ENCODE assay signal across 24 cellular contexts in the genomic region with DNA sequence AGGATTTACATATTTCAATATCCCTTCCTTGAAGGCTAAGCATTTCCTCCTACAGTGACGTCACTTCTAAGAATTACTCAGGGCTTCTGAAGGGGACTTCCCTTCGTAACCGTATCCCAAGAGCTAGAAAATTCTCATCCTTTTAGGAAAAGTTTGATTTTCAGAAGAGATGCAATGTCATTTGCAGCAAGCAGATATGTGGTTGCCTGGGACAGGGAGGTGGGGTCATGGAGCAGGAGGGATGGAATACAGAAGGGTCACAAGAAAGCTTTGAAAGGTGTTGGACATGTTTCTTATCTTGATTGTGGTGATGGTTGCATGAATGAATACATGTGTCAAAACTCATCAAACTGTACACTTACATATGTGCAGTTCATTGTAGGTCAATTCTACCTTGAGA.
DNase-seq lines count a peak whose midpoint lies in the region; ATAC-seq and TF ChIP-seq lines count a peak whose summit lies in the region.
"Had no signal": no experiment of that assay in that cellular context is flagged by ENCODE, and none has a peak within 500 bp of the region (broad histone marks: within the 10 kb centered on the region; RNA-seq: fewer than 3 reads in every experiment).

No MANE protein-coding gene starts in this region.

- H3K27me3 Mint-ChIP-seq in Calu3 (ENCODE audit: unreplicated experiment) = no peaks in the 10 kb centered on the region
- H3K27me3 Mint-ChIP-seq in activated T-cell treated with anti-CD3 and anti-CD28 coated beads, Interleukin-2, amount 50 U/mL, for 72 hours (ENCODE audit: low read depth) = peaks cover 25% of the 10 kb centered on the region
- H3K27me3 Mint-ChIP-seq: progenitor cell of endocrine pancreas had no signal

- intact Hi-C loops in Calu3 (cut with micrococcal nuclease; ENCODE audit: unreplicated experiment) (no loop called here), posterior vena cava (cut with DNase I) (no loop called here)

- no peaks in the 10 kb centered on the region for H3K9me3 ChIP-seq in Peyer's patch
- H3K9me3 ChIP-seq: upper lobe of left lung had no signal

- no peaks in the 10 kb centered on the region for H3K27me3 ChIP-seq in Peyer's patch
- H3K27me3 ChIP-seq: cardiac muscle cell, neural progenitor cell, upper lobe of left lung had no signal

- no peaks in the 10 kb centered on the region for H3K9me3 Mint-ChIP-seq in Calu3 (ENCODE audit: low read depth, unreplicated experiment)
- peaks cover 0 to under 1% of the 10 kb centered on the region in 2 donors for H3K9me3 Mint-ChIP-seq in activated T-cell treated with anti-CD3 and anti-CD28 coated beads, Interleukin-2, amount 50 U/mL, for 72 hours

- CTCF ChIA-PET in Calu3 (lab: Charles Lee) = interaction anchor here (0.6 to 0.8 kb wide), 3 partner anchors 8 to 147 kb away, joined by 3 read pairs; no protein-coding TSS in a partner anchor

- TF ChIP-seq CTCF in Calu3 (IDR thresholded peaks at IDR 0.05; ENCODE audit: unreplicated experiment) (no peak), fibroblast of the aortic adventitia (IDR thresholded peaks at IDR 0.05; ENCODE audit: insufficient read depth, low read length) (no peak), Peyer's patch (IDR thresholded peaks at IDR 0.05) (no peak)

- no peak overlapping the region for H3K27ac ChIP-seq in Peyer's patch
- H3K27ac ChIP-seq: C4-2B, cardiac muscle cell, KMS-11, neural progenitor cell, upper lobe of left lung had no signal

- H3K4me3 Mint-ChIP-seq in Calu3 (ENCODE audit: low read depth, unreplicated experiment) = no peak overlapping the region
- peak overlapping the region; percentile 43 to 55 for H3K4me3 Mint-ChIP-seq in activated T-cell treated with anti-CD3 and anti-CD28 coated beads, Interleukin-2, amount 50 U/mL, for 72 hours
- H3K4me3 Mint-ChIP-seq: neural progenitor cell had no signal

- no TSS peak for BruUV-seq in Calu3 (replicated peaks; lab: Mats Ljungman, UMichigan)

- H3K36me3 ChIP-seq in Peyer's patch = no peaks in the 10 kb centered on the region
- H3K36me3 ChIP-seq: cardiac muscle cell, neural progenitor cell, upper lobe of left lung had no signal

- peak; percentile 55 to 59 for ATAC-seq in activated T-cell treated with anti-CD3 and anti-CD28 coated beads, Interleukin-2, amount 50 U/mL, for 72 hours (replicated peaks in 1 of 2)
- ATAC-seq: sciatic nerve had no signal

- no peak for TF ChIP-seq POLR2A in Peyer's patch (IDR thresholded peaks at IDR 0.05)

- no peaks in the 10 kb centered on the region for H3K4me1 ChIP-seq in Peyer's patch
- H3K4me1 ChIP-seq: neural progenitor cell had no signal

- no peaks in the 10 kb centered on the region for H3K36me3 Mint-ChIP-seq in Calu3 (ENCODE audit: insufficient read depth, unreplicated experiment)
- peaks cover 0 to under 1% of the 10 kb centered on the region in 2 donors for H3K36me3 Mint-ChIP-seq in activated T-cell treated with anti-CD3 and anti-CD28 coated beads, Interleukin-2, amount 50 U/mL, for 72 hours (ENCODE audit: insufficient read depth in 2 of 2)
- H3K36me3 Mint-ChIP-seq: neural progenitor cell had no signal

- H3K4me1 Mint-ChIP-seq in Calu3 (ENCODE audit: low read depth, unreplicated experiment) = peaks cover 25% of the 10 kb centered on the region
- peaks cover 33% of the 10 kb centered on the region for H3K4me1 Mint-ChIP-seq in activated T-cell treated with anti-CD3 and anti-CD28 coated beads, Interleukin-2, amount 50 U/mL, for 72 hours (ENCODE audit: low read depth)

- H3K4me3 ChIP-seq in fibroblast of the aortic adventitia (ENCODE audit: low read depth, low read length) (no peak overlapping the region), Peyer's patch (no peak overlapping the region)
- H3K4me3 ChIP-seq: cardiac muscle cell, lung, neural progenitor cell, upper lobe of left lung had no signal

- peak overlapping the region; percentile 4 for H3K27ac Mint-ChIP-seq in Calu3 (ENCODE audit: unreplicated experiment)
- no peak overlapping the region for H3K27ac Mint-ChIP-seq in activated T-cell treated with anti-CD3 and anti-CD28 coated beads, Interleukin-2, amount 50 U/mL, for 72 hours
- H3K27ac Mint-ChIP-seq: neural progenitor cell, progenitor cell of endocrine pancreas had no signal

- DNase-seq in Calu3 (no peak), ELR (ENCODE audit: low read depth) (peak; percentile 14), fibroblast of the aortic adventitia (ENCODE audit: low read depth) (peak; percentile 25), Peyer's patch (no peak), posterior vena cava (ENCODE audit: low spot score) (no peak), NCI-H526 (lab: John Stamatoyannopoulos, UW) (no peak), NCI-H1105 treated with DMSO at 0.1 percent for 48 hours (lab: John Stamatoyannopoulos, UW) (no peak)
- DNase-seq in activated T-cell treated with anti-CD3 and anti-CD28 coated beads, Interleukin-2, amount 50 U/mL, for 72 hours = peak in 1 of 2 donors; percentile 6
- DNase-seq: activated CD4-positive, CD25-positive, alpha-beta regulatory T cell treated with anti-CD3 and anti-CD28 coated beads, Interleukin-2, amount 50 U/mL, for 72 hours; activated CD8-positive, alpha-beta memory T cell treated with anti-CD3 and anti-CD28 coated beads, Interleukin-2, amount 50 U/mL, for 4 hours; activated naive CD4-positive, alpha-beta T cell treated with Interleukin-2 at 50 U/mL for 16 hours; amniotic stem cell; GOT3; kidney glomerular epithelial cell; NCI-H510A; NK-92 treated with Interleukin-12 subunit alpha and Interleukin-12 subunit beta, amount 100 ng/mL, for 24 hours; upper lobe of left lung had no signal

Comparison
In these comparisons a context has a peak if more than half of its experiments do, and no peak if none do; other contexts are left out.
1. DNase-seq: peak in ELR (single experiment) and fibroblast of the aortic adventitia (single experiment); none in Calu3 (single experiment), Peyer's patch (0 of 3), posterior vena cava (single experiment), NCI-H526 (0 of 2) and NCI-H1105 treated with DMSO at 0.1 percent for 48 hours (single experiment).